ENCODE assay signal across 1 cellular context in the genomic region with DNA sequence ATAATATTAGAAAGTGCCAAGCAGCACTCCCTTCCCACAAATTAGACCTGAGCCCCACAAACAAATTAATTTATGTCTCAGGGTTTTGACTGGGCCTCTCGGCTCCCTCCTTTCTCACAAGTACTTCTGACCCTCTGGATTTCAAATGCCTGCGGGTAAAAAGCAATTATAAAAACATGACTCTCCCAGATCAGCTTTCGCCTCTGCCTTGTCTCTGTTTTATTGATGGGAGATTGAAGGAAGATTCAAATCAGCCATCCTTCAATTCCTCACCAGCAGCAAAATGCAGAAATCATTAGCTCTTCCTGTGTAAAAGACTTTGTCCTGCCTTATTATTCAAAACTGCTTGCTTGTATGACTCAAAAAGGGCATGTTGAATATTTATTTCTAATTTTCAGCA.
TF ChIP-seq lines count a peak whose summit lies in the region.

No MANE protein-coding gene starts in this region.

TF ChIP-seq in SK-N-SH treated with all-trans-retinoic acid at 6 μM for 48 hours, 23 proteins besides CTCF, POLR2A, EP300 and RAD21 (continued from another document):
- TF ChIP-seq, protein P1, sequence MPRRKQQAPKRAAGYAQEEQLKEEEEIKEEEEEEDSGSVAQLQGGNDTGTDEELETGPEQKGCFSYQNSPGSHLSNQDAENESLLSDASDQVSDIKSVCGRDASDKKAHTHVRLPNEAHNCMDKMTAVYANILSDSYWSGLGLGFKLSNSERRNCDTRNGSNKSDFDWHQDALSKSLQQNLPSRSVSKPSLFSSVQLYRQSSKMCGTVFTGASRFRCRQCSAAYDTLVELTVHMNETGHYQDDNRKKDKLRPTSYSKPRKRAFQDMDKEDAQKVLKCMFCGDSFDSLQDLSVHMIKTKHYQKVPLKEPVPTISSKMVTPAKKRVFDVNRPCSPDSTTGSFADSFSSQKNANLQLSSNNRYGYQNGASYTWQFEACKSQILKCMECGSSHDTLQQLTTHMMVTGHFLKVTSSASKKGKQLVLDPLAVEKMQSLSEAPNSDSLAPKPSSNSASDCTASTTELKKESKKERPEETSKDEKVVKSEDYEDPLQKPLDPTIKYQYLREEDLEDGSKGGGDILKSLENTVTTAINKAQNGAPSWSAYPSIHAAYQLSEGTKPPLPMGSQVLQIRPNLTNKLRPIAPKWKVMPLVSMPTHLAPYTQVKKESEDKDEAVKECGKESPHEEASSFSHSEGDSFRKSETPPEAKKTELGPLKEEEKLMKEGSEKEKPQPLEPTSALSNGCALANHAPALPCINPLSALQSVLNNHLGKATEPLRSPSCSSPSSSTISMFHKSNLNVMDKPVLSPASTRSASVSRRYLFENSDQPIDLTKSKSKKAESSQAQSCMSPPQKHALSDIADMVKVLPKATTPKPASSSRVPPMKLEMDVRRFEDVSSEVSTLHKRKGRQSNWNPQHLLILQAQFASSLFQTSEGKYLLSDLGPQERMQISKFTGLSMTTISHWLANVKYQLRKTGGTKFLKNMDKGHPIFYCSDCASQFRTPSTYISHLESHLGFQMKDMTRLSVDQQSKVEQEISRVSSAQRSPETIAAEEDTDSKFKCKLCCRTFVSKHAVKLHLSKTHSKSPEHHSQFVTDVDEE (CRISPR knock-in tag; IDR thresholded peaks at IDR 0.05), result no peak
- no peak for TF ChIP-seq TOX (CRISPR knock-in tag; IDR thresholded peaks at IDR 0.05; ENCODE audit: borderline replicate concordance)
- TF ChIP-seq, protein P2, sequence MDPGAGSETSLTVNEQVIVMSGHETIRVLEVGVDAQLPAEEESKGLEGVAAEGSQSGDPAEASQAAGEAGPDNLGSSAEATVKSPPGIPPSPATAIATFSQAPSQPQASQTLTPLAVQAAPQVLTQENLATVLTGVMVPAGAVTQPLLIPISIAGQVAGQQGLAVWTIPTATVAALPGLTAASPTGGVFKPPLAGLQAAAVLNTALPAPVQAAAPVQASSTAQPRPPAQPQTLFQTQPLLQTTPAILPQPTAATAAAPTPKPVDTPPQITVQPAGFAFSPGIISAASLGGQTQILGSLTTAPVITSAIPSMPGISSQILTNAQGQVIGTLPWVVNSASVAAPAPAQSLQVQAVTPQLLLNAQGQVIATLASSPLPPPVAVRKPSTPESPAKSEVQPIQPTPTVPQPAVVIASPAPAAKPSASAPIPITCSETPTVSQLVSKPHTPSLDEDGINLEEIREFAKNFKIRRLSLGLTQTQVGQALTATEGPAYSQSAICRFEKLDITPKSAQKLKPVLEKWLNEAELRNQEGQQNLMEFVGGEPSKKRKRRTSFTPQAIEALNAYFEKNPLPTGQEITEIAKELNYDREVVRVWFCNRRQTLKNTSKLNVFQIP (CRISPR knock-in tag; IDR thresholded peaks at IDR 0.05; ENCODE audit: borderline replicate concordance, low read depth), result no peak
- no peak for TF ChIP-seq ZC3H10 (CRISPR knock-in tag; IDR thresholded peaks at IDR 0.05)
- no peak for TF ChIP-seq PPARA (CRISPR knock-in tag; IDR thresholded peaks at IDR 0.05; ENCODE audit: borderline replicate concordance)
- no peak for TF ChIP-seq ISL1 (CRISPR knock-in tag; IDR thresholded peaks at IDR 0.05)
- TF ChIP-seq BACH2 (CRISPR knock-in tag; IDR thresholded peaks at IDR 0.05; ENCODE audit: borderline replicate concordance), result no peak
- no peak for TF ChIP-seq CSDC2 (CRISPR knock-in tag; IDR thresholded peaks at IDR 0.05)
- no peak for TF ChIP-seq ZNF70 (CRISPR knock-in tag; IDR thresholded peaks at IDR 0.05)
TF ChIP-seq in SK-N-SH treated with all-trans-retinoic acid at 6 μM for 48 hours: peak in this region for 0.
